Comparison of ENCODE assay signal across 1 cellular context in the genomic region with DNA sequence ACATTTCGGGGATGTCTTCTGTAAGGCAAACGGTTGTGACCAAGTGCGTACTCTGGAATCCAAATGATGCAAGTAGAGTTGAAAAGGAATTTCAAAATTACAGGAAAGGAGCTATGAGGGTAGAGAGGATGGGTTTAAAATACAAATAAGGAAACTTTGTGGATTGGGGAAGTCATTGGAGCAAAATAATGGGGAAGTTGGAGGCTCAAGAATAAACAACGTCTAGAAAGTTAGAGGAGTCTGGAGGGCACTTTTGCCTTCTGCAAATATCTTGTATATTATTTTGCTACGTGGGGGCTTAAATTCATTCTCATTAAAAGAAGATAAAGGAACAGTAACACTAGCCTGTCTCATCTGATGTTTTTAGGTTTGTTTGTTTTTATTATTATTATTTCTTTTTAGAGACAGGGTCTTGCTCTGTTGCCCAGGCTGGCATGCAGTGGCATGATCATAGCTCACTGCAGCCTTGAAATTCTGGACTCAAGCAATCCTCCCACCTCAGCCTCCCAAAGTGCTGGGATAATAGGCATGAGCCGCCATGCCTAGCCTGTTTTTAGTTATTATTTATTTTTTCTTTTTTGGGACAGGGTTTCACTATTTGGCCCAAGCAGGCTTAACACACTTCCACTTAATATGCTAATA.
TF ChIP-seq lines count a peak whose summit lies in the region.

No MANE protein-coding gene starts in this region.

TF ChIP-seq in HCT116, 20 proteins besides CTCF, POLR2A, EP300 and RAD21:
- TF ChIP-seq POLR2AphosphoS5 (IDR thresholded peaks at IDR 0.05; ENCODE audit: low read depth, low read length): no peak
- TF ChIP-seq, protein P1, sequence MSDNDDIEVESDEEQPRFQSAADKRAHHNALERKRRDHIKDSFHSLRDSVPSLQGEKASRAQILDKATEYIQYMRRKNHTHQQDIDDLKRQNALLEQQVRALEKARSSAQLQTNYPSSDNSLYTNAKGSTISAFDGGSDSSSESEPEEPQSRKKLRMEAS (IDR thresholded peaks at IDR 0.05): no peak
- TF ChIP-seq ZFX (IDR thresholded peaks at IDR 0.05): no peak
- no peak for TF ChIP-seq EZH2phosphoT487 (IDR thresholded peaks at IDR 0.05; ENCODE audit: borderline replicate concordance)
- TF ChIP-seq EGR1 (IDR thresholded peaks at IDR 0.05; ENCODE audit: low read depth): no peak
